ENCODE assay signal across 18 cellular contexts in the genomic region with DNA sequence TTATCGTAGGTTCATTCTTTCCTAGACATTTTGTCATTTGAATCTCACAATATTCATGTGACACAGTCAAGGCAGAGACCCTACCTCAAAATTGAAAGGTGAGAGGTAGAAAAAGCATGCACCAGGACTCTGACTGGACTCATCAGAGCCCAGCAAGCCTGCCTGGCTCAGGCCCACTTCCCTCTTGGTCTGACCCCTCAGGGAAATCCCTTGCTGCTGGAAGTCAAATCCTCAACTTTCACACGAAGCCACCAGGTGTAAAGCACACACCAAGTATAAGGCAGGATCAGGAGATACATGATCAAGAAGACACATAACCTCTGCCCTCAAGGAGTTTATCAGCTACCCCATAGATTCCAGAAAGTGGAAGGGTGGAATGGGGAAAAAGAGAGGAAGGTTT. TPM values are rescaled to one million over a fixed set of nuclear protein-coding genes. Genes with fewer than 3 reads are reported as not detected.
DNase-seq lines count a peak whose midpoint lies in the region; FAIRE-seq and TF ChIP-seq lines count a peak whose summit lies in the region.
"Had no signal": no experiment of that assay in that cellular context is flagged by ENCODE, and none has a peak within 500 bp of the region (broad histone marks: within the 10 kb centered on the region; RNA-seq: fewer than 3 reads in every experiment).

No MANE protein-coding gene starts in this region.

- H3K4me1 Mint-ChIP-seq in activated naive CD4-positive, alpha-beta T cell treated with anti-CD3 and anti-CD28 coated beads, Interleukin-2, amount 10 ng/mL, durations not matched to agents 7 days and 5 days = peaks cover 54% of the 10 kb centered on the region
- H3K4me1 Mint-ChIP-seq in glutamatergic neuron (ENCODE audit: low read depth, unreplicated experiment) = peaks cover 23% of the 10 kb centered on the region

- H3K4me3 ChIP-seq in SK-N-MC = peak overlapping the region; percentile 74; the same call in 1 of the 2 replicates
- H3K4me3 ChIP-seq: right lobe of liver had no signal

- no peaks in the 10 kb centered on the region for H3K9me3 ChIP-seq in SK-N-MC (ENCODE audit: low read depth, low read length)
- H3K9me3 ChIP-seq: right lobe of liver had no signal

- no peak for DNase-seq in activated naive CD4-positive, alpha-beta T cell treated with anti-CD3 and anti-CD28 coated beads, Interleukin-2, amount 10 ng/mL, durations not matched to agents 7 days and 5 days
- DNase-seq in activated naive CD4-positive, alpha-beta T cell (lab: John Stamatoyannopoulos, UW) = no peak
- DNase-seq in SK-N-MC (ENCODE audit: low read depth, low spot score) = no peak
- no peak for DNase-seq in glutamatergic neuron
- no peak for DNase-seq in urothelium cell line (ENCODE audit: low spot score)
- no peak for DNase-seq in anterior cingulate cortex (lab: John Stamatoyannopoulos, UW)
- no peak for DNase-seq in T1000 (lab: John Stamatoyannopoulos, UW)
- no peak for DNase-seq in hypothalamus (lab: John Stamatoyannopoulos, UW)
- DNase-seq: activated CD8-positive, alpha-beta memory T cell treated with anti-CD3 and anti-CD28 coated beads, Interleukin-2, amount 50 U/mL, for 4 hours; DMS153; mammary epithelial cell; NCI-H510A treated with DMSO at 0.1 percent for 48 hours; OCI-M1; right lobe of liver; stimulated activated CD8-positive, alpha-beta memory T cell treated with anti-CD3 and anti-CD28 coated beads, Interleukin-4, amount 100 ng/mL, for 48 hours had no signal

- peak; percentile 58 for FAIRE-seq in urothelium cell line (lab: Jason Lieb, UNC)
- FAIRE-seq: colon had no signal

- H3K4me3 Mint-ChIP-seq in activated naive CD4-positive, alpha-beta T cell treated with anti-CD3 and anti-CD28 coated beads, Interleukin-2, amount 10 ng/mL, durations not matched to agents 7 days and 5 days = no peak overlapping the region
- peak overlapping the region; percentile 20 for H3K4me3 Mint-ChIP-seq in glutamatergic neuron (ENCODE audit: unreplicated experiment)

- peak overlapping the region; percentile 98 for H3K27ac Mint-ChIP-seq in activated naive CD4-positive, alpha-beta T cell treated with anti-CD3 and anti-CD28 coated beads, Interleukin-2, amount 10 ng/mL, durations not matched to agents 7 days and 5 days
- no peak overlapping the region for H3K27ac Mint-ChIP-seq in glutamatergic neuron (ENCODE audit: unreplicated experiment)

- H3K27ac ChIP-seq in SK-N-MC = peak overlapping the region; percentile 92
- H3K27ac ChIP-seq: right lobe of liver had no signal

- H3K27me3 Mint-ChIP-seq in activated naive CD4-positive, alpha-beta T cell treated with anti-CD3 and anti-CD28 coated beads, Interleukin-2, amount 10 ng/mL, durations not matched to agents 7 days and 5 days = no peaks in the 10 kb centered on the region
- H3K27me3 Mint-ChIP-seq in glutamatergic neuron (ENCODE audit: unreplicated experiment) = no peaks in the 10 kb centered on the region

- no peak overlapping the region for H3K9ac ChIP-seq in SK-N-MC (ENCODE audit: insufficient read length)

- TF ChIP-seq CTCF in glutamatergic neuron (IDR thresholded peaks at IDR 0.05; ENCODE audit: partially characterized antibody, unreplicated experiment) = no peak

- H3K36me3 ChIP-seq in SK-N-MC (ENCODE audit: insufficient read depth, low read length) = peaks cover 17% of the 10 kb centered on the region
- H3K36me3 ChIP-seq: right lobe of liver had no signal

- H3K36me3 Mint-ChIP-seq in activated naive CD4-positive, alpha-beta T cell treated with anti-CD3 and anti-CD28 coated beads, Interleukin-2, amount 10 ng/mL, durations not matched to agents 7 days and 5 days = peaks cover 43% of the 10 kb centered on the region
- H3K36me3 Mint-ChIP-seq in glutamatergic neuron (ENCODE audit: unreplicated experiment) = peaks cover 14% of the 10 kb centered on the region

- peaks cover 13% of the 10 kb centered on the region for H3K9me3 Mint-ChIP-seq in activated naive CD4-positive, alpha-beta T cell treated with anti-CD3 and anti-CD28 coated beads, Interleukin-2, amount 10 ng/mL, durations not matched to agents 7 days and 5 days
- H3K9me3 Mint-ChIP-seq in glutamatergic neuron (ENCODE audit: unreplicated experiment) = peaks cover 14% of the 10 kb centered on the region

- CTCF ChIA-PET in activated naive CD4-positive, alpha-beta T cell treated with anti-CD3 and anti-CD28 coated beads, Interleukin-2, amount 10 ng/mL, durations not matched to agents 7 days and 5 days (lab: Charles Lee) = interaction anchor here (0.9 to 1.7 kb wide), 3 partner anchors 38 to 48 kb away, joined by 3 to 7 read pairs (median 3); no protein-coding TSS in a partner anchor

RNA-seq across cellular contexts. Expression of gene NIN, which starts 18.8 kb away (rescaled TPM):
- 104 TPM for total RNA-seq in glutamatergic neuron (ENCODE audit: unreplicated experiment)

RNA-seq across cellular contexts. Expression of gene ABHD12B, which starts 59.7 kb away (rescaled TPM):
- 0.61 TPM for total RNA-seq in glutamatergic neuron (ENCODE audit: unreplicated experiment)
- total RNA-seq: epithelial cell of proximal tubule, mammary epithelial cell, right lobe of liver, SK-MEL-5 had no signal
